Comparison of ENCODE assay signal across 1 cellular context in genomic region chr22:21629262-21630149, GRCh38.
A peak's percentile ranks its signal among the peaks of the same experiment; 100 is the strongest.
TF ChIP-seq lines count a peak whose summit lies in the region.

YDJC (minus strand) TSS chr22:21630022; CDS start chr22:21630014, 8 bp downstream.

TF ChIP-seq in K562, 482 proteins besides CTCF, POLR2A, EP300 and RAD21 (continued from another document):
- TF ChIP-seq YY1 (IDR thresholded peaks at IDR 0.05; ENCODE audit: borderline replicate concordance in 1 of 3, control insufficient read depth in 1 of 3, extremely low read depth in 1 of 3, insufficient read depth in 3 of 3, insufficient read length in 1 of 3, insufficient replicate concordance in 2 of 3, low read depth in 1 of 3, low read length in 2 of 3): no peak
- no peak for TF ChIP-seq ATF2 (CRISPR knock-in tag; IDR thresholded peaks at IDR 0.05)
- TF ChIP-seq SMARCB1 (IDR thresholded peaks at IDR 0.05; ENCODE audit: insufficient read length, low read depth): no peak
- peak; percentile 100 for TF ChIP-seq MYC (IDR thresholded peaks at IDR 0.05; ENCODE audit: low read depth, low read length)
- TF ChIP-seq MYC (CRISPR knock-in tag; IDR thresholded peaks at IDR 0.05; ENCODE audit: borderline replicate concordance, low read depth): no peak
- no peak for TF ChIP-seq ZNF644 (tag; IDR thresholded peaks at IDR 0.05; ENCODE audit: low read depth)
- no peak for TF ChIP-seq NELFE (IDR thresholded peaks at IDR 0.05; ENCODE audit: insufficient read depth, insufficient read length)
- TF ChIP-seq ZFP1 (CRISPR knock-in tag; IDR thresholded peaks at IDR 0.05): no peak
- peak in 1 of 2 experiments; percentile 90; a peak in 2 of 4 replicates for TF ChIP-seq ZMIZ1 (IDR thresholded peaks at IDR 0.05; ENCODE audit: low read depth in 2 of 2, low read length in 2 of 2)
- no peak for TF ChIP-seq MNT (conservative IDR thresholded peaks at IDR 0.05)
- TF ChIP-seq GABPB2 (CRISPR knock-in tag; conservative IDR thresholded peaks at IDR 0.05): no peak
- TF ChIP-seq KAT2B (IDR thresholded peaks at IDR 0.05; ENCODE audit: low read depth, low read length): no peak
- TF ChIP-seq HOMEZ (CRISPR knock-in tag; IDR thresholded peaks at IDR 0.05): no peak
